ENCODE assay signal across 1 cellular context in genomic region chr5:122880749-122881148, GRCh38.
TF ChIP-seq lines count a peak whose summit lies in the region.

No MANE protein-coding gene starts in this region.

TF ChIP-seq in SK-N-SH, 30 proteins besides CTCF, POLR2A, EP300 and RAD21 (continued from another document):
- TF ChIP-seq, protein P1, sequence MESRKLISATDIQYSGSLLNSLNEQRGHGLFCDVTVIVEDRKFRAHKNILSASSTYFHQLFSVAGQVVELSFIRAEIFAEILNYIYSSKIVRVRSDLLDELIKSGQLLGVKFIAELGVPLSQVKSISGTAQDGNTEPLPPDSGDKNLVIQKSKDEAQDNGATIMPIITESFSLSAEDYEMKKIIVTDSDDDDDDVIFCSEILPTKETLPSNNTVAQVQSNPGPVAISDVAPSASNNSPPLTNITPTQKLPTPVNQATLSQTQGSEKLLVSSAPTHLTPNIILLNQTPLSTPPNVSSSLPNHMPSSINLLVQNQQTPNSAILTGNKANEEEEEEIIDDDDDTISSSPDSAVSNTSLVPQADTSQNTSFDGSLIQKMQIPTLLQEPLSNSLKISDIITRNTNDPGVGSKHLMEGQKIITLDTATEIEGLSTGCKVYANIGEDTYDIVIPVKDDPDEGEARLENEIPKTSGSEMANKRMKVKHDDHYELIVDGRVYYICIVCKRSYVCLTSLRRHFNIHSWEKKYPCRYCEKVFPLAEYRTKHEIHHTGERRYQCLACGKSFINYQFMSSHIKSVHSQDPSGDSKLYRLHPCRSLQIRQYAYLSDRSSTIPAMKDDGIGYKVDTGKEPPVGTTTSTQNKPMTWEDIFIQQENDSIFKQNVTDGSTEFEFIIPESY (IDR thresholded peaks at IDR 0.05; ENCODE audit: borderline replicate concordance, low read depth) = no peak
- no peak for TF ChIP-seq SMC3 (IDR thresholded peaks at IDR 0.05; ENCODE audit: low read depth, low read length)
- TF ChIP-seq FOXM1 (IDR thresholded peaks at IDR 0.05; ENCODE audit: low read depth) = no peak
- no peak for TF ChIP-seq USF2 (IDR thresholded peaks at IDR 0.05; ENCODE audit: borderline replicate concordance, low read depth, low read length)
- TF ChIP-seq, protein P2, sequence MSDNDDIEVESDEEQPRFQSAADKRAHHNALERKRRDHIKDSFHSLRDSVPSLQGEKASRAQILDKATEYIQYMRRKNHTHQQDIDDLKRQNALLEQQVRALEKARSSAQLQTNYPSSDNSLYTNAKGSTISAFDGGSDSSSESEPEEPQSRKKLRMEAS (IDR thresholded peaks at IDR 0.05; ENCODE audit: low read depth) = no peak
- TF ChIP-seq, protein P3, sequence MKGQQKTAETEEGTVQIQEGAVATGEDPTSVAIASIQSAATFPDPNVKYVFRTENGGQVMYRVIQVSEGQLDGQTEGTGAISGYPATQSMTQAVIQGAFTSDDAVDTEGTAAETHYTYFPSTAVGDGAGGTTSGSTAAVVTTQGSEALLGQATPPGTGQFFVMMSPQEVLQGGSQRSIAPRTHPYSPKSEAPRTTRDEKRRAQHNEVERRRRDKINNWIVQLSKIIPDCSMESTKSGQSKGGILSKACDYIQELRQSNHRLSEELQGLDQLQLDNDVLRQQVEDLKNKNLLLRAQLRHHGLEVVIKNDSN (IDR thresholded peaks at IDR 0.05; ENCODE audit: borderline replicate concordance, low read depth) = no peak
- TF ChIP-seq NRF1 (IDR thresholded peaks at IDR 0.05; ENCODE audit: low read depth, low read length) = no peak
- peak; percentile 45; the same call in 1 of the 2 replicates for TF ChIP-seq MXI1 (IDR thresholded peaks at IDR 0.05; ENCODE audit: low read depth, low read length)
- TF ChIP-seq EZH2phosphoT487 (IDR thresholded peaks at IDR 0.05; ENCODE audit: borderline replicate concordance, low read depth) = no peak
